ENCODE assay signal across 7 cellular contexts in the genomic region with DNA sequence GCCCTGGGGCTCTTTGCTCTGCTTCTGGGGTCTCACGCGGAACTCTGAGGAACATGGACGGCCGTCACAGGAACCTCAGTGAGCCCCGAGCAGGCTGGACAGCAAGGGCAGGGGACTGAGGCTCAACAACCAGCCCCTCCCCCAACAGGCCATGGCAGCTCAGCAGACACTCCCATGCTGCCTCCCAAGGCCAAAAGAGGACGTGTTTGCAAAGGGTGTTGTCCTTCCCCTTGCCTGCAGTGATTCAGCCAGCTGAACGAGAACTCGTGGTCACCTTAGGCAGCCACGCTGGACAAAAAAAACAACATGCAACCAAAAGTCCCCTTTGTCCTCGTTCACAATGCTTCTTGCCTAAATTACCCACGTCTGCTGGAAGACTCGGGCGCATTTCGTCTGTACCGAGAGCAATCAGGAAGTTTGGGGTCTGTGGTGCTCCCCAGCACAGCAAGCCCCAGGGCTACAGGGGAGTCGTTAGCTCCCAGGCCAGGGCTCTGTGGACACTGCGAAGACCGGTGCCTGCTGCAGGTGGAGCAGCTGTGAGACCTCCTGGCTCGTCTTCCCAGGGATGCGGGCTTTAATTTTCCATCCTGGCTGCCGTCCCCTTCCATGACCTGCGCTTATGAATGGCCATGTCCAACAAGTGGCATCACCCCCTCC.
DNase-seq lines count a peak whose midpoint lies in the region; ATAC-seq, FAIRE-seq and TF ChIP-seq lines count a peak whose summit lies in the region.
"Not testable (repeated sequence)": the region's sequence is repeated elsewhere in the genome, so short reads cannot be mapped to it uniquely, and the experiment has no call there.

No MANE protein-coding gene starts in this region.

- H3K9me2 ChIP-seq in HCT116 (ENCODE audit: insufficient read depth): not testable (repeated sequence)

- not testable (repeated sequence) for H3K36me3 ChIP-seq in HCT116 (ENCODE audit: control insufficient read depth in 1 of 2, insufficient read depth in 2 of 2, low read length in 2 of 2); RWPE2 (ENCODE audit: low read depth); endothelial cell of umbilical vein (ENCODE audit: control insufficient read depth in 2 of 2, extremely low read depth in 1 of 2, insufficient read depth in 2 of 2, low read length in 2 of 2); heart left ventricle; lower lobe of right lung

- not testable (repeated sequence) for H3K4me2 ChIP-seq in HCT116 (ENCODE audit: low read length); endothelial cell of umbilical vein (ENCODE audit: insufficient read depth, low read length)

- H3K9me3 ChIP-seq in HCT116 (ENCODE audit: control insufficient read depth in 1 of 2, insufficient read depth in 1 of 2, low read depth in 1 of 2, low read length in 2 of 2); RWPE2 (ENCODE audit: severe bottlenecking); endothelial cell of umbilical vein (replicated peaks; ENCODE audit: control insufficient read depth, insufficient read depth, low read length); heart left ventricle; lower lobe of right lung: not testable (repeated sequence)

- not testable (repeated sequence) for H3K9ac ChIP-seq in HCT116 (ENCODE audit: low read length); endothelial cell of umbilical vein (replicated peaks; ENCODE audit: extremely low read depth, insufficient read depth, low read length)

- RAD21 ChIA-PET in HCT116 (lab: Charles Lee; ENCODE audit: low non-redundant PET in 1 of 2, low total read pairs in 2 of 2, uncharacterized antibody in 2 of 2, unreplicated experiment in 2 of 2): not testable (repeated sequence)

- not testable (repeated sequence) for H3K79me2 ChIP-seq in HCT116 (ENCODE audit: insufficient read depth, low read length); endothelial cell of umbilical vein (ENCODE audit: control insufficient read depth, insufficient read depth, low read length)

- not testable (repeated sequence) for TF ChIP-seq POLR2A in HCT116 (IDR thresholded peaks at IDR 0.05; ENCODE audit: borderline replicate concordance, extremely low read depth, insufficient read depth, insufficient read length); endothelial cell of umbilical vein (IDR thresholded peaks at IDR 0.05; ENCODE audit: low read depth, low read length); heart left ventricle (IDR thresholded peaks at IDR 0.05)

- not testable (repeated sequence) for H3K27ac ChIP-seq in HCT116 (ENCODE audit: low read depth, low read length); RWPE2 (ENCODE audit: poor library complexity, severe bottlenecking); endothelial cell of umbilical vein (ENCODE audit: insufficient read depth, low read depth, low read length); heart left ventricle; lower lobe of right lung

- CTCF ChIA-PET in HCT116 (lab: Charles Lee); endothelial cell of umbilical vein (lab: Charles Lee): not testable (repeated sequence)

- peak; percentile 84 for FAIRE-seq in endothelial cell of umbilical vein (lab: Jason Lieb, UNC)

- not testable (repeated sequence) for BruUV-seq in HCT116 (replicated peaks; lab: Mats Ljungman, UMichigan); endothelial cell of umbilical vein (replicated peaks; lab: Mats Ljungman, UMichigan)

- H3K4me3 ChIP-seq in HCT116 (replicated peaks in 1 of 2; ENCODE audit: low read depth in 1 of 2, low read length in 2 of 2); RWPE2 (ENCODE audit: severe bottlenecking); endothelial cell of umbilical vein (replicated peaks in 1 of 3; ENCODE audit: insufficient read depth in 1 of 3, low read depth in 1 of 3, low read length in 3 of 3); heart left ventricle; lower lobe of right lung: not testable (repeated sequence)

- intact Hi-C loops in HCT116 (cut with micrococcal nuclease); endothelial cell of umbilical vein (cut with micrococcal nuclease); heart left ventricle (cut with DNase I); left colon (cut with DNase I, micrococcal nuclease); lower lobe of right lung (cut with DNase I); sciatic nerve (cut with DNase I): not testable (repeated sequence)

- not testable (repeated sequence) for H3K9me1 ChIP-seq in endothelial cell of umbilical vein (replicated peaks; ENCODE audit: control insufficient read depth, extremely low read depth, insufficient read depth, low read length)

- WGBS in heart left ventricle, 4 donors: no CpG with 5 or more reads among the region's 22 CpGs

- H2AFZ ChIP-seq in HCT116 (ENCODE audit: low read depth, low read length, poor library complexity, severe bottlenecking); endothelial cell of umbilical vein (ENCODE audit: low read depth, low read length): not testable (repeated sequence)

- POLR2A ChIA-PET in HCT116 (lab: Charles Lee); endothelial cell of umbilical vein (lab: Charles Lee): not testable (repeated sequence)

- DNase-seq in HCT116 (ENCODE audit: low read depth, low spot score); RWPE2 (ENCODE audit: low spot score); endothelial cell of umbilical vein (ENCODE audit: low read depth, low spot score); heart left ventricle; left colon; lower lobe of right lung; sciatic nerve (ENCODE audit: low spot score): not testable (repeated sequence)

- TF ChIP-seq RAD21 in HCT116 (IDR thresholded peaks at IDR 0.05; ENCODE audit: low read depth): not testable (repeated sequence)

- not testable (repeated sequence) for H3K27me3 ChIP-seq in HCT116 (ENCODE audit: insufficient read depth, low read length); RWPE2 (ENCODE audit: insufficient read depth, poor library complexity, severe bottlenecking); endothelial cell of umbilical vein (ENCODE audit: control insufficient read depth in 2 of 2, insufficient read depth in 2 of 2, low read length in 2 of 2); heart left ventricle; lower lobe of right lung (ENCODE audit: low read depth)

- TF ChIP-seq CTCF in HCT116 (IDR thresholded peaks at IDR 0.05 in 2 of 3, conservative IDR thresholded peaks at IDR 0.05 in 1 of 3; ENCODE audit: borderline replicate concordance in 1 of 3, insufficient read depth in 1 of 3, low read depth in 2 of 3, low read length in 2 of 3); RWPE2 (IDR thresholded peaks at IDR 0.05; ENCODE audit: poor library complexity, severe bottlenecking); endothelial cell of umbilical vein (IDR thresholded peaks at IDR 0.05; ENCODE audit: extremely low read depth in 1 of 2, insufficient read depth in 1 of 2, low read depth in 1 of 2, low read length in 2 of 2); heart left ventricle (IDR thresholded peaks at IDR 0.05); lower lobe of right lung (IDR thresholded peaks at IDR 0.05): not testable (repeated sequence)

- ATAC-seq in HCT116 (peak; percentile 57; the same call in 1 of the 2 replicates), RWPE2 (ENCODE audit: low read depth) (peak; percentile 64), heart left ventricle (peak; percentile 73 to 82 (median 78)), left colon (peak; percentile 93), lower lobe of right lung (peak; percentile 89 to 95), sciatic nerve (peak; percentile 87)

- not testable (repeated sequence) for H4K20me1 ChIP-seq in HCT116 (ENCODE audit: insufficient read depth); endothelial cell of umbilical vein (replicated peaks; ENCODE audit: control insufficient read depth, extremely low read depth, insufficient read depth, low read length)

- not testable (repeated sequence) for H3K4me1 ChIP-seq in HCT116 (ENCODE audit: control insufficient read depth in 1 of 2, insufficient read depth in 2 of 2, low read length in 2 of 2); RWPE2 (ENCODE audit: insufficient read depth, poor library complexity, severe bottlenecking); endothelial cell of umbilical vein (ENCODE audit: control insufficient read depth, extremely low read depth, insufficient read depth, low read length); heart left ventricle; lower lobe of right lung

- dilution Hi-C loops in endothelial cell of umbilical vein (cut with MboI; ENCODE audit: extremely low pct_ligation_motif_present, low sequenced_read_pairs): not testable (repeated sequence)
